ENCODE assay signal across 9 cellular contexts in genomic region chr9:136996361-136997281, GRCh38. TPM values are rescaled to one million over a fixed set of nuclear protein-coding genes. Genes with fewer than 3 reads are reported as not detected.
DNase-seq lines count a peak whose midpoint lies in the region; ATAC-seq and TF ChIP-seq lines count a peak whose summit lies in the region.
"Had no signal": no experiment of that assay in that cellular context is flagged by ENCODE, and none has a peak within 500 bp of the region (broad histone marks: within the 10 kb centered on the region; RNA-seq: fewer than 3 reads in every experiment).

TSS of gene CLIC3 (minus strand) at chr9:136996568. CDS start at chr9:136996543, 25 bp downstream.

- POLR2A ChIA-PET in PC-3 (lab: Charles Lee; ENCODE audit: unreplicated experiment) = interaction anchor here (0.7 kb wide), 1 partner anchor 82 kb away, joined by 3 read pairs; no protein-coding TSS in a partner anchor

- H3K9me2 ChIP-seq in PC-3 (replicated peaks; ENCODE audit: low read length) = no peaks in the 10 kb centered on the region

- H3K4me3 ChIP-seq in PC-3 (ENCODE audit: low read length) (peak within 1 kb of the TSS; percentile 58), mucosa of descending colon (no peak within 1 kb of the TSS)

- H4K20me1 ChIP-seq in PC-3 (ENCODE audit: low read length) = no peaks in the 10 kb centered on the region

- BruUV-seq in PC-3 (replicated peaks; lab: Mats Ljungman, UMichigan) = no TSS peak

- CTCF ChIA-PET in PC-3 (lab: Charles Lee) = interaction anchor here (0.7 to 1.4 kb wide), 5 partner anchors 33 to 52 kb away, joined by 3 to 9 read pairs (median 3); partner anchors contain the start of gene FBXW5

- H3K36me3 ChIP-seq in PC-3 (ENCODE audit: low read depth, low read length) (no peaks in the 10 kb centered on the region; the same call in 1 of the 2 replicates), mucosa of descending colon (ENCODE audit: low read depth) (no peaks in the 10 kb centered on the region)
- H3K36me3 ChIP-seq: neutrophil had no signal

- peak; percentile 64 for DNase-seq in GM03348 (ENCODE audit: low spot score)
- DNase-seq in PC-3 = peak; percentile 60
- peak; percentile 37 for DNase-seq in amniotic epithelial cell (ENCODE audit: low read depth)
- peak; percentile 74 to 84 (median 83) for DNase-seq in mucosa of descending colon
- DNase-seq in foreskin melanocyte = no peak
- no peak for DNase-seq in kidney glomerular epithelial cell (lab: John Stamatoyannopoulos, UW)
- no peak for DNase-seq in SK-N-DZ (ENCODE audit: low spot score)

- ATAC-seq in PC-3 = peak; percentile 49
- peak; percentile 26 for ATAC-seq in mucosa of descending colon
- no peak for ATAC-seq in GM21515 (IDR thresholded peaks at IDR 0.05; ENCODE audit: unreplicated experiment)

- no peak within 1 kb of the TSS for H2AFZ ChIP-seq in PC-3 (ENCODE audit: low read length)

- TF ChIP-seq CTCF in PC-3 (conservative IDR thresholded peaks at IDR 0.05; ENCODE audit: low read depth, low read length) (no peak), mucosa of descending colon (IDR thresholded peaks at IDR 0.05) (no peak)

- no peak within 1 kb of the TSS for H3K9ac ChIP-seq in PC-3 (ENCODE audit: low read length)

- intact Hi-C loops in PC-3 (cut with micrococcal nuclease) (loop anchor here (10.0 kb wide), 1 partner anchor 152 kb away; the partner anchor contains the start of genes AJM1 and PHPT1), mucosa of descending colon (cut with DNase I, micrococcal nuclease) (no loop called here)

- no peaks in the 10 kb centered on the region for H3F3A ChIP-seq in PC-3 (ENCODE audit: low read length, unreplicated experiment)

- peak within 1 kb of the TSS; percentile 77 for H3K4me2 ChIP-seq in PC-3 (ENCODE audit: low read length)

- peaks cover 16% of the 10 kb centered on the region for H3K79me2 ChIP-seq in PC-3 (ENCODE audit: low read length)

- no peak within 1 kb of the TSS for H3K27ac ChIP-seq in PC-3 (ENCODE audit: low read length)
- H3K27ac ChIP-seq: neutrophil had no signal

- H3K9me3 ChIP-seq in PC-3 (ENCODE audit: low read length) (no peaks in the 10 kb centered on the region), mucosa of descending colon (no peaks in the 10 kb centered on the region)
- H3K9me3 ChIP-seq: neutrophil had no signal

- no peaks in the 10 kb centered on the region for H3K27me3 ChIP-seq in PC-3 (ENCODE audit: low read length)

- H3K4me1 ChIP-seq in PC-3 (ENCODE audit: insufficient read depth, low read length) (peaks cover 27% of the 10 kb centered on the region), mucosa of descending colon (ENCODE audit: low read depth) (peaks cover 44% of the 10 kb centered on the region)

RNA-seq across cellular contexts. Expression of gene CLIC3, which starts in this region (rescaled TPM):
- total RNA-seq in PC-3 (2014; rRNA removed) = 1.4 and 4.3 TPM in 2 replicates
- total RNA-seq in mucosa of descending colon = 1 to 10 TPM in 1 of 3 donors, under 1 TPM in 2; 0.82 to 1.9 (median 0.99) TPM
- polyA plus RNA-seq in SK-N-DZ (2014; cell fraction: cytosol; rRNA removed) = not detected in 2 replicates
- not detected in 2 replicates for polyA plus RNA-seq in SK-N-DZ (2014; cell fraction: nucleus; rRNA removed)

Comparison
In these comparisons a context has a peak if more than half of its experiments do, and no peak if none do; other contexts are left out.
1. DNase-seq: peak in GM03348 (single experiment), PC-3 (single experiment), amniotic epithelial cell (single experiment) and mucosa of descending colon (3 of 3); none in foreskin melanocyte (single experiment), kidney glomerular epithelial cell (single experiment) and SK-N-DZ (single experiment).